Comparison of ENCODE assay signal across 28 cellular contexts in genomic region chr13:70950664-70951063, GRCh38.
"Had no signal": no experiment of that assay in that cellular context is flagged by ENCODE, and none has a peak within 500 bp of the region (broad histone marks: within the 10 kb centered on the region; RNA-seq: fewer than 3 reads in every experiment).

No MANE protein-coding gene starts in this region.

- H3K9me3 ChIP-seq: ovary, psoas muscle, suprapubic skin, testis, tibial artery, transverse colon, upper lobe of right lung, uterus had no signal

- H3K9ac ChIP-seq: neural progenitor cell, parathyroid adenoma had no signal

- H3K27me3 ChIP-seq: neural progenitor cell, ovary, spleen, suprapubic skin, testis, tibial artery, transverse colon, upper lobe of right lung, uterus had no signal

- H2AFZ ChIP-seq: neural progenitor cell, parathyroid adenoma had no signal

- H3K79me2 ChIP-seq: parathyroid adenoma had no signal

- H3K4me1 ChIP-seq: neural progenitor cell, parathyroid adenoma, psoas muscle, spleen, suprapubic skin, testis, tibial artery, transverse colon, upper lobe of right lung, uterus had no signal

- H3K4me3 ChIP-seq: neural progenitor cell, ovary, psoas muscle, skin epidermis, smooth muscle cell, spleen, suprapubic skin, testis, tibial artery, transverse colon, upper lobe of right lung, uterus had no signal

- DNase-seq: natural killer cell; occipital lobe; ovary; posterior cingulate gyrus; psoas muscle; right cardiac atrium; spleen; stimulated activated CD4-positive, alpha-beta T cell treated with anti-CD3 and anti-CD28 coated beads, Interleukin-12 subunit alpha, Interleukin-12 subunit beta, amount 100 ng/mL, for 4 hours; stimulated activated CD4-positive, alpha-beta T cell treated with anti-CD3 and anti-CD28 coated beads, Interleukin-1b, Interleukin-23, amount 100 ng/mL, for 48 hours; stimulated activated CD4-positive, alpha-beta T cell treated with anti-CD3 and anti-CD28 coated beads, Interleukin-4, amount 100 ng/mL, for 1 hour; stimulated activated CD4-positive, alpha-beta T cell treated with anti-CD3 and anti-CD28 coated beads, Interleukin-4, amount 100 ng/mL, for 4 hours; stimulated activated CD8-positive, alpha-beta memory T cell treated with anti-CD3 and anti-CD28 coated beads, Interleukin-4, amount 100 ng/mL, for 48 hours; stimulated activated naive CD4-positive, alpha-beta T cell; stimulated activated naive CD8-positive, alpha-beta T cell treated with anti-CD3 and anti-CD28 coated beads, Interleukin-15, amount 100 ng/mL, for 72 hours; stimulated activated naive CD8-positive, alpha-beta T cell treated with anti-CD3 and anti-CD28 coated beads, Interleukin-15, Interleukin-2, amounts not matched to agents 100 U/mL and 50 U/mL, for 24 hours; substantia nigra; testis; tibial artery; transverse colon; upper lobe of right lung; uterus had no signal

- H3K36me3 ChIP-seq: neural progenitor cell, ovary, spleen, suprapubic skin, tibial artery, transverse colon, upper lobe of right lung, uterus had no signal

- H3K27ac ChIP-seq: neural progenitor cell, ovary, parathyroid adenoma, psoas muscle, skin epidermis, spleen, suprapubic skin, testis, tibial artery, transverse colon, upper lobe of right lung, uterus had no signal

- ATAC-seq: natural killer cell; psoas muscle; right cardiac atrium; sciatic nerve; stimulated activated memory B cell treated with anti-CD40 and anti-IgM and Interleukin-4, amounts not matched to agents 10 μg/mL and 1 μg/mL and 100 μg/mL, for 72 hours; stimulated activated naive CD8-positive, alpha-beta T cell treated with anti-CD3 and anti-CD28 coated beads, Interleukin-15, amount 100 ng/mL, for 72 hours; stimulated activated naive CD8-positive, alpha-beta T cell treated with anti-CD3 and anti-CD28 coated beads, Interleukin-15, Interleukin-2, amounts not matched to agents 100 U/mL and 50 U/mL, for 24 hours; upper lobe of right lung had no signal

- H3K4me2 ChIP-seq: neural progenitor cell, smooth muscle cell had no signal
